Comparison of ENCODE assay signal across 8 cellular contexts in the genomic region with DNA sequence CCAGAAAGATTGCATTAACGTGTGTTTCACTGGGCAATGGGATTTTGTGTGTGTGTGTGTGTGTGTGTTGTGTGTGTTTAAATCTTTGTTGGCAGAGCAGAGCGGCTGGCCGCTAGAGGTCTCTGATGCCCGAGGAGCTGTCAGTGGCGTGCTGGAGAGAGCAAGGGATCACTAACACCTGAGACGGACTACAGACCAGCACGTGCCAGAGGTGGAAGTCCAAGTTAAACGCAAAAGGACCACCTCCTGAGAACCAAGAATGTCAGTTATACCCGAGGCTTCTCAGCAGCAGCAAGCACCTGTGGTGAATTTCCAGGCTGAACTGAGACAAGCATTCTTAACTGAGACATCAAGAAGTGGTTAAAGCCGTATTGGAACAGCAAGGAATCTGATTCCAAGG. TPM values are rescaled to one million over a fixed set of nuclear protein-coding genes. Genes with fewer than 3 reads are reported as not detected.
DNase-seq lines count a peak whose midpoint lies in the region; ATAC-seq, FAIRE-seq and TF ChIP-seq lines count a peak whose summit lies in the region.

No MANE protein-coding gene starts in this region.

- no peak overlapping the region for H3K4me3 Mint-ChIP-seq in astrocyte (ENCODE audit: unreplicated experiment)

- no peaks in the 10 kb centered on the region for H3K36me3 Mint-ChIP-seq in astrocyte (ENCODE audit: low read depth, unreplicated experiment)

- CTCF ChIA-PET in RWPE1 (lab: Yijun Ruan, JAX) = interaction anchor here (0.5 to 1.3 kb wide), 4 partner anchors 9 to 586 kb away, joined by 3 to 5 read pairs (median 4); a partner anchor contains a TSS

- H2AFZ ChIP-seq in DND-41 (ENCODE audit: low read depth, low read length) (no peak overlapping the region), astrocyte (ENCODE audit: low read depth, low read length) (peak overlapping the region; percentile 52)

- H3K9me3 ChIP-seq in DND-41 (ENCODE audit: insufficient read depth, low read length, severe bottlenecking) (no peaks in the 10 kb centered on the region), astrocyte (ENCODE audit: insufficient read depth, low read depth, low read length) (no peaks in the 10 kb centered on the region)

- POLR2A ChIA-PET in RWPE1 (lab: Yijun Ruan, JAX; ENCODE audit: low non-redundant PET) = no interaction called here

- FAIRE-seq in astrocyte (lab: Jason Lieb, UNC) = peak; percentile 82

- H3K36me3 ChIP-seq in DND-41 (ENCODE audit: insufficient read depth, low read length) = no peaks in the 10 kb centered on the region
- no peaks in the 10 kb centered on the region for H3K36me3 ChIP-seq in astrocyte (ENCODE audit: insufficient read depth, low read length)

- peak; percentile 55 for DNase-seq in DND-41
- peak; percentile 35 for DNase-seq in LoVo (ENCODE audit: low spot score)
- peak; percentile 33 for DNase-seq in RWPE1 (ENCODE audit: low spot score)
- peak; percentile 36 for DNase-seq in astrocyte (ENCODE audit: low read depth)
- DNase-seq in iPS-NIHi7 (ENCODE audit: extremely low spot score) = peak; percentile 89
- DNase-seq in stimulated activated CD4-positive, alpha-beta T cell treated with anti-CD3 and anti-CD28 coated beads, Interleukin-4, amount 100 ng/mL, for 24 hours = peak; percentile 21

- peak overlapping the region; percentile 33; the same call in 1 of the 2 replicates for H3K4me2 ChIP-seq in DND-41 (ENCODE audit: insufficient read depth, low read length)
- peak overlapping the region; percentile 57 for H3K4me2 ChIP-seq in astrocyte (ENCODE audit: low read length)

- H3K4me3 ChIP-seq in DND-41 (ENCODE audit: low read depth in 1 of 2, low read length in 2 of 2) = no peak overlapping the region
- H3K4me3 ChIP-seq in astrocyte (ENCODE audit: insufficient read depth, low read depth, low read length) = no peak overlapping the region

- peaks cover 4% of the 10 kb centered on the region for H3K27me3 ChIP-seq in DND-41 (ENCODE audit: insufficient read depth, low read length, poor library complexity)
- no peaks in the 10 kb centered on the region for H3K27me3 ChIP-seq in astrocyte (ENCODE audit: insufficient read depth, low read length)

- TF ChIP-seq CTCF in DND-41 (IDR thresholded peaks at IDR 0.05; ENCODE audit: borderline replicate concordance, extremely low read depth, low read length, poor library complexity, severe bottlenecking) (peak; percentile 70), RWPE1 (conservative IDR thresholded peaks at IDR 0.05; ENCODE audit: low read depth) (peak; percentile 76), astrocyte (IDR thresholded peaks at IDR 0.05; ENCODE audit: insufficient read depth, low read depth, low read length) (peak; percentile 44)

- H3K79me2 ChIP-seq in DND-41 (ENCODE audit: insufficient read depth, low read length) = no peaks in the 10 kb centered on the region
- H3K79me2 ChIP-seq in astrocyte (ENCODE audit: insufficient read depth, low read length) = no peaks in the 10 kb centered on the region

- H4K20me1 ChIP-seq in DND-41 (ENCODE audit: insufficient read depth, low read length) (no peaks in the 10 kb centered on the region), astrocyte (ENCODE audit: insufficient read depth, low read length) (no peaks in the 10 kb centered on the region)

- H3K27ac ChIP-seq in DND-41 (ENCODE audit: low read length) = no peak overlapping the region
- no peak overlapping the region for H3K27ac ChIP-seq in RWPE1
- H3K27ac ChIP-seq in astrocyte (ENCODE audit: low read depth, low read length) = no peak overlapping the region

- no peaks in the 10 kb centered on the region for H3K4me1 Mint-ChIP-seq in astrocyte (ENCODE audit: low read depth, unreplicated experiment)

- no peaks in the 10 kb centered on the region for H3K27me3 Mint-ChIP-seq in astrocyte (ENCODE audit: low read depth, unreplicated experiment)

- H3K9ac ChIP-seq in DND-41 (ENCODE audit: low read depth, low read length) (no peak overlapping the region), astrocyte (ENCODE audit: low read length) (no peak overlapping the region)

- no peaks in the 10 kb centered on the region for H3K9me3 Mint-ChIP-seq in astrocyte (ENCODE audit: unreplicated experiment)

- peak; percentile 81 for ATAC-seq in DND-41 (ENCODE audit: insufficient read depth, low read depth)
- ATAC-seq in GM21515 (IDR thresholded peaks at IDR 0.05; ENCODE audit: unreplicated experiment) = peak; percentile 77
- no peak for ATAC-seq in HG02642 (IDR thresholded peaks at IDR 0.05; ENCODE audit: poor library complexity, unreplicated experiment)

- no peak overlapping the region for H3K27ac Mint-ChIP-seq in astrocyte (ENCODE audit: unreplicated experiment)

- H3K4me1 ChIP-seq in DND-41 (ENCODE audit: insufficient read depth, low read length) (peaks cover 3% of the 10 kb centered on the region; the same call in 1 of the 2 replicates), astrocyte (ENCODE audit: insufficient read depth, low read length) (peaks cover 3% of the 10 kb centered on the region)

RNA-seq across cellular contexts. Expression of a gene that starts 9.0 kb away (rescaled TPM):
- 16.0 and 17.4 TPM in 2 replicates for total RNA-seq in astrocyte

RNA-seq across cellular contexts. Expression of a gene that starts 54.8 kb away (rescaled TPM):
- total RNA-seq in astrocyte = not detected in 2 replicates

Comparison
In these comparisons a context has a peak if more than half of its experiments do, and no peak if none do; other contexts are left out.
1. DNase-seq: peak in every context shown above with its lines; median percentile 89 in iPS-NIHi7; 55 in DND-41; 36 in astrocyte; 35 in LoVo; 33 in RWPE1; 21 in stimulated activated CD4-positive, alpha-beta T cell treated with anti-CD3 and anti-CD28 coated beads, Interleukin-4, amount 100 ng/mL, for 24 hours.